In the genomic region with DNA sequence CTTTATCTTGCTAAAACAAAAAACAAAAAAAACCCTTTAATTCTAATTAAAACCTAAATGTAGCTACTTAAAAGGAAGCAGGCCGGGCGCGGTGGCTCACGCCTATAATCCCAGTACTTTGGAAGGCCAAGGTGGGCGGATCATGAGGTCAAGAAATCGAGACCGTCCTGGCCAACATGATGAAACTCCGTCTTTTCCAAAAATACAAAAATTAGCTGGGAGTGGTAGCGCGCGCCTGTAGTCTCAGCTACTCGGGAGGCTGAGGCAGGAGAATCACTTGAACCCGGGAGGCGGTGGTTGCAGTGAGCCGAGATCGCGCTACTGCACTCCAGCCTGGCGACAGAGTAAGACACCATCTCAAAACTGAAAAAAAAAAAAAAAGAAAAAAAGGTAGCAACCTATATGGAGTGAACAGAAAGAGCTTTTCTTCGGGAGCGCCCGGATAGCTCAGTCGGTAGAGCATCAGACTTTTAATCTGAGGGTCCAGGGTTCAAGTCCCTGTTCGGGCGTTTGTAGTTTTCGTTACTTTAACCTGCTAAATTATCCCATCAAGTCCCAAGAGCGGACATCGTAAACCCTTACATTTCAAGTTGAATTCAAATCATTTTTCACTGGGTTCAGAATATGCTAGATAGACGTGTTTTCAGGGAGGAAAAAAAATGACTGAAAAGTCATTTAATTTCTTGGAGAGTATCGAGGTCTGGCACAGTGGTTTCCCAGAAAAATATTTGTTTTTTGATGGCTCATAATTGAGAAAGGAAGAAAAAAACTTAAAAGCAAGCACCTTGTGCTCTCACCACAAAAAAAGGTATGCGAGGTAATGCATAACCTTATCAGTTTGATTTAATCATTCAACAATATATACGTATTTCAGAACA, we compare ENCODE assay signal across 1 cellular context.
A peak's percentile ranks its signal among the peaks of the same experiment; 100 is the strongest.
TF ChIP-seq lines count a peak whose summit lies in the region.

No MANE protein-coding gene starts in this region.

TF ChIP-seq in HepG2, 621 proteins besides CTCF, POLR2A, EP300 and RAD21 (continued from another document and continues in another):
- TF ChIP-seq, protein P1, sequence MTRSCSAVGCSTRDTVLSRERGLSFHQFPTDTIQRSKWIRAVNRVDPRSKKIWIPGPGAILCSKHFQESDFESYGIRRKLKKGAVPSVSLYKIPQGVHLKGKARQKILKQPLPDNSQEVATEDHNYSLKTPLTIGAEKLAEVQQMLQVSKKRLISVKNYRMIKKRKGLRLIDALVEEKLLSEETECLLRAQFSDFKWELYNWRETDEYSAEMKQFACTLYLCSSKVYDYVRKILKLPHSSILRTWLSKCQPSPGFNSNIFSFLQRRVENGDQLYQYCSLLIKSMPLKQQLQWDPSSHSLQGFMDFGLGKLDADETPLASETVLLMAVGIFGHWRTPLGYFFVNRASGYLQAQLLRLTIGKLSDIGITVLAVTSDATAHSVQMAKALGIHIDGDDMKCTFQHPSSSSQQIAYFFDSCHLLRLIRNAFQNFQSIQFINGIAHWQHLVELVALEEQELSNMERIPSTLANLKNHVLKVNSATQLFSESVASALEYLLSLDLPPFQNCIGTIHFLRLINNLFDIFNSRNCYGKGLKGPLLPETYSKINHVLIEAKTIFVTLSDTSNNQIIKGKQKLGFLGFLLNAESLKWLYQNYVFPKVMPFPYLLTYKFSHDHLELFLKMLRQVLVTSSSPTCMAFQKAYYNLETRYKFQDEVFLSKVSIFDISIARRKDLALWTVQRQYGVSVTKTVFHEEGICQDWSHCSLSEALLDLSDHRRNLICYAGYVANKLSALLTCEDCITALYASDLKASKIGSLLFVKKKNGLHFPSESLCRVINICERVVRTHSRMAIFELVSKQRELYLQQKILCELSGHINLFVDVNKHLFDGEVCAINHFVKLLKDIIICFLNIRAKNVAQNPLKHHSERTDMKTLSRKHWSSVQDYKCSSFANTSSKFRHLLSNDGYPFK (CRISPR knock-in tag; IDR thresholded peaks at IDR 0.05; ENCODE audit: borderline replicate concordance), result no peak
- TF ChIP-seq BORCS8-MEF2B (CRISPR knock-in tag; IDR thresholded peaks at IDR 0.05), result no peak
- TF ChIP-seq GZF1 (CRISPR knock-in tag; IDR thresholded peaks at IDR 0.05), result no peak
- TF ChIP-seq, protein P2, sequence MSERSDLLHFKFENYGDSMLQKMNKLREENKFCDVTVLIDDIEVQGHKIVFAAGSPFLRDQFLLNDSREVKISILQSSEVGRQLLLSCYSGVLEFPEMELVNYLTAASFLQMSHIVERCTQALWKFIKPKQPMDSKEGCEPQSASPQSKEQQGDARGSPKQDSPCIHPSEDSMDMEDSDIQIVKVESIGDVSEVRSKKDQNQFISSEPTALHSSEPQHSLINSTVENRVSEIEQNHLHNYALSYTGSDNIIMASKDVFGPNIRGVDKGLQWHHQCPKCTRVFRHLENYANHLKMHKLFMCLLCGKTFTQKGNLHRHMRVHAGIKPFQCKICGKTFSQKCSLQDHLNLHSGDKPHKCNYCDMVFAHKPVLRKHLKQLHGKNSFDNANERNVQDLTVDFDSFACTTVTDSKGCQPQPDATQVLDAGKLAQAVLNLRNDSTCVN (CRISPR knock-in tag; IDR thresholded peaks at IDR 0.05; ENCODE audit: borderline replicate concordance), result no peak
- TF ChIP-seq HDAC1 (CRISPR knock-in tag; IDR thresholded peaks at IDR 0.05), result no peak; the same call in 1 of the 2 replicates
- no peak for TF ChIP-seq ZBTB21 (CRISPR knock-in tag; IDR thresholded peaks at IDR 0.05)
- TF ChIP-seq CEBPG (CRISPR knock-in tag; IDR thresholded peaks at IDR 0.05), result peak; percentile 27; the same call in 1 of the 2 replicates
- TF ChIP-seq, protein P3, sequence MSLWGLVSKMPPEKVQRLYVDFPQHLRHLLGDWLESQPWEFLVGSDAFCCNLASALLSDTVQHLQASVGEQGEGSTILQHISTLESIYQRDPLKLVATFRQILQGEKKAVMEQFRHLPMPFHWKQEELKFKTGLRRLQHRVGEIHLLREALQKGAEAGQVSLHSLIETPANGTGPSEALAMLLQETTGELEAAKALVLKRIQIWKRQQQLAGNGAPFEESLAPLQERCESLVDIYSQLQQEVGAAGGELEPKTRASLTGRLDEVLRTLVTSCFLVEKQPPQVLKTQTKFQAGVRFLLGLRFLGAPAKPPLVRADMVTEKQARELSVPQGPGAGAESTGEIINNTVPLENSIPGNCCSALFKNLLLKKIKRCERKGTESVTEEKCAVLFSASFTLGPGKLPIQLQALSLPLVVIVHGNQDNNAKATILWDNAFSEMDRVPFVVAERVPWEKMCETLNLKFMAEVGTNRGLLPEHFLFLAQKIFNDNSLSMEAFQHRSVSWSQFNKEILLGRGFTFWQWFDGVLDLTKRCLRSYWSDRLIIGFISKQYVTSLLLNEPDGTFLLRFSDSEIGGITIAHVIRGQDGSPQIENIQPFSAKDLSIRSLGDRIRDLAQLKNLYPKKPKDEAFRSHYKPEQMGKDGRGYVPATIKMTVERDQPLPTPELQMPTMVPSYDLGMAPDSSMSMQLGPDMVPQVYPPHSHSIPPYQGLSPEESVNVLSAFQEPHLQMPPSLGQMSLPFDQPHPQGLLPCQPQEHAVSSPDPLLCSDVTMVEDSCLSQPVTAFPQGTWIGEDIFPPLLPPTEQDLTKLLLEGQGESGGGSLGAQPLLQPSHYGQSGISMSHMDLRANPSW (CRISPR knock-in tag; IDR thresholded peaks at IDR 0.05; ENCODE audit: borderline replicate concordance), result peak; percentile 23; the same call in 1 of the 2 replicates
- no peak for TF ChIP-seq ZC3H13 (CRISPR knock-in tag; IDR thresholded peaks at IDR 0.05)
- TF ChIP-seq, protein P4, sequence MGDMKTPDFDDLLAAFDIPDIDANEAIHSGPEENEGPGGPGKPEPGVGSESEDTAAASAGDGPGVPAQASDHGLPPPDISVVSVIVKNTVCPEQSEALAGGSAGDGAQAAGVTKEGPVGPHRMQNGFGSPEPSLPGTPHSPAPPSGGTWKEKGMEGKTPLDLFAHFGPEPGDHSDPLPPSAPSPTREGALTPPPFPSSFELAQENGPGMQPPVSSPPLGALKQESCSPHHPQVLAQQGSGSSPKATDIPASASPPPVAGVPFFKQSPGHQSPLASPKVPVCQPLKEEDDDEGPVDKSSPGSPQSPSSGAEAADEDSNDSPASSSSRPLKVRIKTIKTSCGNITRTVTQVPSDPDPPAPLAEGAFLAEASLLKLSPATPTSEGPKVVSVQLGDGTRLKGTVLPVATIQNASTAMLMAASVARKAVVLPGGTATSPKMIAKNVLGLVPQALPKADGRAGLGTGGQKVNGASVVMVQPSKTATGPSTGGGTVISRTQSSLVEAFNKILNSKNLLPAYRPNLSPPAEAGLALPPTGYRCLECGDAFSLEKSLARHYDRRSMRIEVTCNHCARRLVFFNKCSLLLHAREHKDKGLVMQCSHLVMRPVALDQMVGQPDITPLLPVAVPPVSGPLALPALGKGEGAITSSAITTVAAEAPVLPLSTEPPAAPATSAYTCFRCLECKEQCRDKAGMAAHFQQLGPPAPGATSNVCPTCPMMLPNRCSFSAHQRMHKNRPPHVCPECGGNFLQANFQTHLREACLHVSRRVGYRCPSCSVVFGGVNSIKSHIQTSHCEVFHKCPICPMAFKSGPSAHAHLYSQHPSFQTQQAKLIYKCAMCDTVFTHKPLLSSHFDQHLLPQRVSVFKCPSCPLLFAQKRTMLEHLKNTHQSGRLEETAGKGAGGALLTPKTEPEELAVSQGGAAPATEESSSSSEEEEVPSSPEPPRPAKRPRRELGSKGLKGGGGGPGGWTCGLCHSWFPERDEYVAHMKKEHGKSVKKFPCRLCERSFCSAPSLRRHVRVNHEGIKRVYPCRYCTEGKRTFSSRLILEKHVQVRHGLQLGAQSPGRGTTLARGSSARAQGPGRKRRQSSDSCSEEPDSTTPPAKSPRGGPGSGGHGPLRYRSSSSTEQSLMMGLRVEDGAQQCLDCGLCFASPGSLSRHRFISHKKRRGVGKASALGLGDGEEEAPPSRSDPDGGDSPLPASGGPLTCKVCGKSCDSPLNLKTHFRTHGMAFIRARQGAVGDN (CRISPR knock-in tag; IDR thresholded peaks at IDR 0.05), result peak; percentile 24; the same call in 1 of the 2 replicates
- TF ChIP-seq ZNF552 (CRISPR knock-in tag; IDR thresholded peaks at IDR 0.05; ENCODE audit: borderline replicate concordance), result no peak
- TF ChIP-seq MIER3 (CRISPR knock-in tag; IDR thresholded peaks at IDR 0.05; ENCODE audit: borderline replicate concordance), result 0 out of 2 replicates have a peak, but pooled peaks have one; percentile 44
- TF ChIP-seq, protein P5, sequence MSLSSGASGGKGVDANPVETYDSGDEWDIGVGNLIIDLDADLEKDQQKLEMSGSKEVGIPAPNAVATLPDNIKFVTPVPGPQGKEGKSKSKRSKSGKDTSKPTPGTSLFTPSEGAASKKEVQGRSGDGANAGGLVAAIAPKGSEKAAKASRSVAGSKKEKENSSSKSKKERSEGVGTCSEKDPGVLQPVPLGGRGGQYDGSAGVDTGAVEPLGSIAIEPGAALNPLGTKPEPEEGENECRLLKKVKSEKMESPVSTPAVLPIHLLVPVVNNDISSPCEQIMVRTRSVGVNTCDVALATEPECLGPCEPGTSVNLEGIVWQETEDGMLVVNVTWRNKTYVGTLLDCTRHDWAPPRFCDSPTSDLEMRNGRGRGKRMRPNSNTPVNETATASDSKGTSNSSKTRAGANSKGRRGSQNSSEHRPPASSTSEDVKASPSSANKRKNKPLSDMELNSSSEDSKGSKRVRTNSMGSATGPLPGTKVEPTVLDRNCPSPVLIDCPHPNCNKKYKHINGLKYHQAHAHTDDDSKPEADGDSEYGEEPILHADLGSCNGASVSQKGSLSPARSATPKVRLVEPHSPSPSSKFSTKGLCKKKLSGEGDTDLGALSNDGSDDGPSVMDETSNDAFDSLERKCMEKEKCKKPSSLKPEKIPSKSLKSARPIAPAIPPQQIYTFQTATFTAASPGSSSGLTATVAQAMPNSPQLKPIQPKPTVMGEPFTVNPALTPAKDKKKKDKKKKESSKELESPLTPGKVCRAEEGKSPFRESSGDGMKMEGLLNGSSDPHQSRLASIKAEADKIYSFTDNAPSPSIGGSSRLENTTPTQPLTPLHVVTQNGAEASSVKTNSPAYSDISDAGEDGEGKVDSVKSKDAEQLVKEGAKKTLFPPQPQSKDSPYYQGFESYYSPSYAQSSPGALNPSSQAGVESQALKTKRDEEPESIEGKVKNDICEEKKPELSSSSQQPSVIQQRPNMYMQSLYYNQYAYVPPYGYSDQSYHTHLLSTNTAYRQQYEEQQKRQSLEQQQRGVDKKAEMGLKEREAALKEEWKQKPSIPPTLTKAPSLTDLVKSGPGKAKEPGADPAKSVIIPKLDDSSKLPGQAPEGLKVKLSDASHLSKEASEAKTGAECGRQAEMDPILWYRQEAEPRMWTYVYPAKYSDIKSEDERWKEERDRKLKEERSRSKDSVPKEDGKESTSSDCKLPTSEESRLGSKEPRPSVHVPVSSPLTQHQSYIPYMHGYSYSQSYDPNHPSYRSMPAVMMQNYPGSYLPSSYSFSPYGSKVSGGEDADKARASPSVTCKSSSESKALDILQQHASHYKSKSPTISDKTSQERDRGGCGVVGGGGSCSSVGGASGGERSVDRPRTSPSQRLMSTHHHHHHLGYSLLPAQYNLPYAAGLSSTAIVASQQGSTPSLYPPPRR (CRISPR knock-in tag; IDR thresholded peaks at IDR 0.05; ENCODE audit: borderline replicate concordance), result no peak
- TF ChIP-seq ZNF614 (CRISPR knock-in tag; IDR thresholded peaks at IDR 0.05; ENCODE audit: borderline replicate concordance), result peak; percentile 78; the same call in 1 of the 2 replicates
- TF ChIP-seq, protein P6, sequence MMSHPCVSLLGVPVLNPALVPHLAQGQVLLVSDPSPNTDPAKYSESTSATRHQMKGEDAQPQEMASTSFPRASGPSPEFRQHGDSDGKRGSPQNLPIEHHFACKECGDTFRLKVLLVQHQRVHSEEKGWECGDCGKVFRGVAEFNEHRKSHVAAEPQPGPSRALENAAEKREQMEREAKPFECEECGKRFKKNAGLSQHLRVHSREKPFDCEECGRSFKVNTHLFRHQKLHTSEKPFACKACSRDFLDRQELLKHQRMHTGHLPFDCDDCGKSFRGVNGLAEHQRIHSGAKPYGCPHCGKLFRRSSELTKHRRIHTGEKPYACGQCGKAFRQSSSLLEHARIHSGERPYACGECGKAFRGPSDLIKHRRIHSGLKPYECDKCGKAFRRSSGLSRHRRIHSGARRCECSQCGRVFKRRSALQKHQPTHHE (CRISPR knock-in tag; IDR thresholded peaks at IDR 0.05; ENCODE audit: borderline replicate concordance), result 0 out of 2 replicates have a peak, but pooled peaks have one; percentile 40
- TF ChIP-seq GATAD2A (CRISPR knock-in tag; IDR thresholded peaks at IDR 0.05), result peak; percentile 46; the same call in 1 of the 2 replicates
- TF ChIP-seq, protein P7, sequence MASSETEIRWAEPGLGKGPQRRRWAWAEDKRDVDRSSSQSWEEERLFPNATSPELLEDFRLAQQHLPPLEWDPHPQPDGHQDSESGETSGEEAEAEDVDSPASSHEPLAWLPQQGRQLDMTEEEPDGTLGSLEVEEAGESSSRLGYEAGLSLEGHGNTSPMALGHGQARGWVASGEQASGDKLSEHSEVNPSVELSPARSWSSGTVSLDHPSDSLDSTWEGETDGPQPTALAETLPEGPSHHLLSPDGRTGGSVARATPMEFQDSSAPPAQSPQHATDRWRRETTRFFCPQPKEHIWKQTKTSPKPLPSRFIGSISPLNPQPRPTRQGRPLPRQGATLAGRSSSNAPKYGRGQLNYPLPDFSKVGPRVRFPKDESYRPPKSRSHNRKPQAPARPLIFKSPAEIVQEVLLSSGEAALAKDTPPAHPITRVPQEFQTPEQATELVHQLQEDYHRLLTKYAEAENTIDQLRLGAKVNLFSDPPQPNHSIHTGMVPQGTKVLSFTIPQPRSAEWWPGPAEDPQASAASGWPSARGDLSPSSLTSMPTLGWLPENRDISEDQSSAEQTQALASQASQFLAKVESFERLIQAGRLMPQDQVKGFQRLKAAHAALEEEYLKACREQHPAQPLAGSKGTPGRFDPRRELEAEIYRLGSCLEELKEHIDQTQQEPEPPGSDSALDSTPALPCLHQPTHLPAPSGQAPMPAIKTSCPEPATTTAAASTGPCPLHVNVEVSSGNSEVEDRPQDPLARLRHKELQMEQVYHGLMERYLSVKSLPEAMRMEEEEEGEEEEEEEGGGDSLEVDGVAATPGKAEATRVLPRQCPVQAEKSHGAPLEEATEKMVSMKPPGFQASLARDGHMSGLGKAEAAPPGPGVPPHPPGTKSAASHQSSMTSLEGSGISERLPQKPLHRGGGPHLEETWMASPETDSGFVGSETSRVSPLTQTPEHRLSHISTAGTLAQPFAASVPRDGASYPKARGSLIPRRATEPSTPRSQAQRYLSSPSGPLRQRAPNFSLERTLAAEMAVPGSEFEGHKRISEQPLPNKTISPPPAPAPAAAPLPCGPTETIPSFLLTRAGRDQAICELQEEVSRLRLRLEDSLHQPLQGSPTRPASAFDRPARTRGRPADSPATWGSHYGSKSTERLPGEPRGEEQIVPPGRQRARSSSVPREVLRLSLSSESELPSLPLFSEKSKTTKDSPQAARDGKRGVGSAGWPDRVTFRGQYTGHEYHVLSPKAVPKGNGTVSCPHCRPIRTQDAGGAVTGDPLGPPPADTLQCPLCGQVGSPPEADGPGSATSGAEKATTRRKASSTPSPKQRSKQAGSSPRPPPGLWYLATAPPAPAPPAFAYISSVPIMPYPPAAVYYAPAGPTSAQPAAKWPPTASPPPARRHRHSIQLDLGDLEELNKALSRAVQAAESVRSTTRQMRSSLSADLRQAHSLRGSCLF (CRISPR knock-in tag; IDR thresholded peaks at IDR 0.05; ENCODE audit: borderline replicate concordance), result no peak
- TF ChIP-seq ZBTB8A (CRISPR knock-in tag; IDR thresholded peaks at IDR 0.05; ENCODE audit: borderline replicate concordance, low read depth), result no peak
- peak; percentile 37; the same call in 1 of the 2 replicates for TF ChIP-seq ZSCAN9 (CRISPR knock-in tag; IDR thresholded peaks at IDR 0.05; ENCODE audit: borderline replicate concordance)
- 0 out of 2 replicates have a peak, but pooled peaks have one; percentile 45 for TF ChIP-seq RXRB (CRISPR knock-in tag; IDR thresholded peaks at IDR 0.05; ENCODE audit: borderline replicate concordance)
- TF ChIP-seq SKI (IDR thresholded peaks at IDR 0.05; ENCODE audit: partially characterized antibody), result peak; percentile 49
- TF ChIP-seq KDM4B (CRISPR knock-in tag; IDR thresholded peaks at IDR 0.05), result no peak
- TF ChIP-seq ZNF44 (CRISPR knock-in tag; IDR thresholded peaks at IDR 0.05), result no peak
- no peak for TF ChIP-seq ZNF720 (CRISPR knock-in tag; IDR thresholded peaks at IDR 0.05)
- TF ChIP-seq MED1 (CRISPR knock-in tag; IDR thresholded peaks at IDR 0.05), result 0 out of 2 replicates have a peak, but pooled peaks have one; percentile 43
- no peak for TF ChIP-seq CEBPB (IDR thresholded peaks at IDR 0.05; ENCODE audit: borderline replicate concordance, low read depth, low read length)
- TF ChIP-seq MEIS2 (CRISPR knock-in tag; IDR thresholded peaks at IDR 0.05), result peak; percentile 50; the same call in 1 of the 2 replicates
